27 cellular contexts compared by ENCODE assay signal in genomic region chr3:177852001-177852400, GRCh38.
DNase-seq lines count a peak whose midpoint lies in the region; ATAC-seq, FAIRE-seq and TF ChIP-seq lines count a peak whose summit lies in the region.
"Had no signal": no experiment of that assay in that cellular context is flagged by ENCODE, and none has a peak within 500 bp of the region (broad histone marks: within the 10 kb centered on the region; RNA-seq: fewer than 3 reads in every experiment).

No MANE protein-coding gene starts in this region.

- H3K9ac ChIP-seq in IMR-90 (ENCODE audit: low read depth, low read length) = no peak overlapping the region
- no peak overlapping the region for H3K9ac ChIP-seq in endothelial cell of umbilical vein (replicated peaks; ENCODE audit: extremely low read depth, insufficient read depth, low read length)
- H3K9ac ChIP-seq: BLaER1 treated with 17β-estradiol and CSF1 and Interleukin-3, amounts not matched to agents 10 nM and 100 nM had no signal

- no peak overlapping the region for H2BK15ac ChIP-seq in IMR-90 (ENCODE audit: low read depth, low read length)

- peak overlapping the region; percentile 49 for H3K27ac Mint-ChIP-seq in progenitor cell of endocrine pancreas
- H3K27ac Mint-ChIP-seq: activated T-helper 2 cell treated with anti-CD3 and anti-CD28 coated beads, Interferon-gamma antibody, Interleukin-2, Interleukin-4, amounts not matched to agents 10 μg/mL and 5 μg/mL and 100 μg/mL, durations not matched to agents 14 hours and 24 hours and 36 hours; GM23338; HFFc6 had no signal

- H4K8ac ChIP-seq in IMR-90 (ENCODE audit: low read depth in 2 of 2, low read length in 2 of 2) = peak overlapping the region in 1 of 2 experiments; percentile 31; a peak in 1 of 4 replicates

- no peak overlapping the region for H3K18ac ChIP-seq in IMR-90 (ENCODE audit: low read depth, low read length)

- peaks cover 2% of the 10 kb centered on the region; the same call in 1 of the 2 replicates for H3K4me1 ChIP-seq in IMR-90 (ENCODE audit: control insufficient read depth, insufficient read depth, low read length)
- H3K4me1 ChIP-seq in Panc1 (ENCODE audit: control insufficient read depth, insufficient read depth, low read length) = peaks cover 8% of the 10 kb centered on the region
- no peaks in the 10 kb centered on the region for H3K4me1 ChIP-seq in endothelial cell of umbilical vein (ENCODE audit: control insufficient read depth, extremely low read depth, insufficient read depth, low read length)
- H3K4me1 ChIP-seq: BLaER1 treated with 17β-estradiol and CSF1 and Interleukin-3, amounts not matched to agents 10 nM and 100 nM; Peyer's patch; prostate gland had no signal

- no peak overlapping the region; the same call in 1 of the 2 replicates for H3K56ac ChIP-seq in IMR-90 (ENCODE audit: extremely low read depth, insufficient read depth, low read length)

- in situ Hi-C loops in IMR-90 (cut with MboI; ENCODE audit: low sequenced_read_pairs) (no loop called here), Panc1 (cut with HindIII; ENCODE audit: low pct_unique_long_range_greater_than_20kb, low sequenced_read_pairs) (no loop called here), GM13976 (cut with MboI; ENCODE audit: low sequenced_read_pairs, unreplicated experiment) (no loop called here)

- H3K36me3 ChIP-seq in IMR-90 (ENCODE audit: control insufficient read depth, insufficient read depth, low read length) = no peaks in the 10 kb centered on the region
- H3K36me3 ChIP-seq in Panc1 (ENCODE audit: control insufficient read depth, insufficient read depth, low read length) = no peaks in the 10 kb centered on the region
- no peaks in the 10 kb centered on the region for H3K36me3 ChIP-seq in endothelial cell of umbilical vein (ENCODE audit: control insufficient read depth in 2 of 2, extremely low read depth in 1 of 2, insufficient read depth in 2 of 2, low read length in 2 of 2)
- H3K36me3 ChIP-seq: BLaER1 treated with 17β-estradiol and CSF1 and Interleukin-3, amounts not matched to agents 10 nM and 100 nM; Peyer's patch; prostate gland; transverse colon had no signal

- H3K4ac ChIP-seq in IMR-90 (ENCODE audit: low read depth, low read length) = 0 out of 2 replicates have a peak overlapping the region, but pooled peaks have one; percentile 16

- H3K27me3 ChIP-seq in IMR-90 (ENCODE audit: control insufficient read depth, insufficient read depth, low read length) = no peaks in the 10 kb centered on the region
- H3K27me3 ChIP-seq in Panc1 (ENCODE audit: control insufficient read depth, insufficient read depth, low read length) = no peaks in the 10 kb centered on the region
- H3K27me3 ChIP-seq in endothelial cell of umbilical vein (ENCODE audit: control insufficient read depth in 2 of 2, insufficient read depth in 2 of 2, low read length in 2 of 2) = no peaks in the 10 kb centered on the region
- H3K27me3 ChIP-seq: BLaER1 treated with 17β-estradiol and CSF1 and Interleukin-3, amounts not matched to agents 10 nM and 100 nM; Peyer's patch; transverse colon had no signal

- no peaks in the 10 kb centered on the region for H3K36me3 Mint-ChIP-seq in progenitor cell of endocrine pancreas (ENCODE audit: insufficient read depth)

- H3K4me3 Mint-ChIP-seq in progenitor cell of endocrine pancreas (ENCODE audit: low read depth) = no peak overlapping the region
- H3K4me3 Mint-ChIP-seq: GM23338, HFFc6 had no signal

- no CpG with 5 or more reads among the region's 1 CpG for WGBS in IMR-90 (ENCODE audit: extremely low coverage in 2 of 2, insufficient read length in 1 of 2), 2 experiments

- no peak overlapping the region for H2AK9ac ChIP-seq in IMR-90 (replicated peaks; ENCODE audit: low read depth, low read length, poor library complexity)

- peaks cover 19% of the 10 kb centered on the region for H3K4me1 Mint-ChIP-seq in progenitor cell of endocrine pancreas (ENCODE audit: low read depth)
- H3K4me1 Mint-ChIP-seq: GM23338 had no signal

- H4K5ac ChIP-seq in IMR-90 (ENCODE audit: low read depth, low read length) = no peak overlapping the region

- H3K27me3 Mint-ChIP-seq in progenitor cell of endocrine pancreas = no peaks in the 10 kb centered on the region

- H3K79me1 ChIP-seq in IMR-90 (ENCODE audit: low read depth in 1 of 2, low read length in 2 of 2) = no peaks in the 10 kb centered on the region

- H3K4me3 ChIP-seq in IMR-90 (ENCODE audit: insufficient read depth, low read depth, low read length) (no peak overlapping the region), Panc1 (ENCODE audit: low read depth in 2 of 2, low read length in 2 of 2) (no peak overlapping the region), endothelial cell of umbilical vein (replicated peaks in 1 of 3; ENCODE audit: insufficient read depth in 1 of 3, low read depth in 1 of 3, low read length in 3 of 3) (no peak overlapping the region)
- H3K4me3 ChIP-seq: BLaER1 treated with 17β-estradiol and CSF1 and Interleukin-3, amounts not matched to agents 10 nM and 100 nM; GM23338; Peyer's patch; prostate gland; transverse colon had no signal

- intact Hi-C loops in IMR-90 (cut with micrococcal nuclease) (no loop called here), Panc1 (cut with micrococcal nuclease; ENCODE audit: unreplicated experiment) (no loop called here), endothelial cell of umbilical vein (cut with micrococcal nuclease) (no loop called here)

- peaks cover 2% of the 10 kb centered on the region for H3K9me3 Mint-ChIP-seq in progenitor cell of endocrine pancreas (ENCODE audit: low read depth)
- H3K9me3 Mint-ChIP-seq: activated T-helper 2 cell treated with anti-CD3 and anti-CD28 coated beads, Interferon-gamma antibody, Interleukin-2, Interleukin-4, amounts not matched to agents 10 μg/mL and 5 μg/mL and 100 μg/mL, durations not matched to agents 14 hours and 24 hours and 36 hours; GM23338; HFFc6 had no signal

- peak overlapping the region; percentile 67; the same call in 1 of the 2 replicates for H3K23ac ChIP-seq in IMR-90 (ENCODE audit: low read depth, low read length)

- FAIRE-seq in endothelial cell of umbilical vein (lab: Jason Lieb, UNC) = peak; percentile 12

- peak; percentile 27 for DNase-seq in IMR-90
- no peak for DNase-seq in Panc1 (ENCODE audit: low read depth, low spot score)
- no peak for DNase-seq in endothelial cell of umbilical vein (ENCODE audit: low read depth, low spot score)
- no peak for DNase-seq in progenitor cell of endocrine pancreas (ENCODE audit: low spot score, unreplicated experiment)
- no peak for DNase-seq in NCI-H2171 (lab: John Stamatoyannopoulos, UW)
- no peak for DNase-seq in GM13976 (ENCODE audit: low spot score)
- DNase-seq in central memory CD4-positive, alpha-beta T cell = no peak
- DNase-seq: activated CD4-positive, alpha-beta T cell treated with anti-CD3 and anti-CD28 coated beads for 48 hours; activated naive CD4-positive, alpha-beta T cell treated with anti-CD3 and anti-CD28 coated beads, Interleukin-2, amount 50 U/mL, for 16 hours; activated T-cell treated with anti-CD3 and anti-CD28 coated beads for 4 hours; amygdala; DMS79 treated with DMSO at 0.1 percent for 48 hours; HFFc6; mesenchymal stem cell; NCI-H1092; NCI-H2029 treated with DMSO at 0.1 percent for 48 hours; NCI-H2227 treated with DMSO at 0.1 percent for 48 hours; Peyer's patch; SHP77 treated with DMSO at 0.1 percent for 48 hours; stimulated activated CD4-positive, alpha-beta T cell treated with anti-CD3 and anti-CD28 coated beads, Interleukin-15, amount 100 ng/mL, for 24 hours; stimulated activated CD4-positive, alpha-beta T cell treated with anti-CD3 and anti-CD28 coated beads, Interleukin-4, amount 100 ng/mL, for 4 hours; transverse colon had no signal

- no peak for TF ChIP-seq RAD21 in IMR-90 (IDR thresholded peaks at IDR 0.05; ENCODE audit: low read length)

- H3K27ac ChIP-seq in IMR-90 (ENCODE audit: insufficient read depth, low read length) = no peak overlapping the region
- peak overlapping the region; percentile 82 for H3K27ac ChIP-seq in Panc1 (ENCODE audit: low read length)
- H3K27ac ChIP-seq in endothelial cell of umbilical vein (ENCODE audit: insufficient read depth, low read depth, low read length) = no peak overlapping the region
- H3K27ac ChIP-seq: BLaER1 treated with 17β-estradiol and CSF1 and Interleukin-3, amounts not matched to agents 10 nM and 100 nM; Peyer's patch; prostate gland had no signal

- H2BK5ac ChIP-seq in IMR-90 (ENCODE audit: low read depth, low read length, poor library complexity, severe bottlenecking) = peak overlapping the region; percentile 9

- no peak overlapping the region for H2BK120ac ChIP-seq in IMR-90 (ENCODE audit: low read depth, low read length)

- dilution Hi-C loops in IMR-90 (cut with HindIII; ENCODE audit: low sequenced_read_pairs, unreplicated experiment) (no loop called here), endothelial cell of umbilical vein (cut with MboI; ENCODE audit: extremely low pct_ligation_motif_present, low sequenced_read_pairs) (no loop called here)

- no peak overlapping the region for H4K91ac ChIP-seq in IMR-90 (ENCODE audit: insufficient read depth, low read depth, low read length)

- H4K20me1 ChIP-seq in IMR-90 (ENCODE audit: insufficient read depth, low read length) (no peaks in the 10 kb centered on the region), endothelial cell of umbilical vein (replicated peaks; ENCODE audit: control insufficient read depth, extremely low read depth, insufficient read depth, low read length) (no peaks in the 10 kb centered on the region)
- H4K20me1 ChIP-seq: BLaER1 treated with 17β-estradiol and CSF1 and Interleukin-3, amounts not matched to agents 10 nM and 100 nM had no signal

- H2BK20ac ChIP-seq in IMR-90 (ENCODE audit: low read depth, low read length) = no peak overlapping the region

- ATAC-seq in IMR-90 (ENCODE audit: low read depth) = peak; percentile 9; the same call in 1 of the 2 replicates
- peak; percentile 92 for ATAC-seq in Panc1
- ATAC-seq: GM23338, left lobe of liver had no signal

- no peak for TF ChIP-seq POLR2A in IMR-90 (IDR thresholded peaks at IDR 0.05; ENCODE audit: low read depth, low read length)
- TF ChIP-seq POLR2A in endothelial cell of umbilical vein (IDR thresholded peaks at IDR 0.05; ENCODE audit: low read depth, low read length) = no peak

- TF ChIP-seq CTCF in IMR-90 (conservative IDR thresholded peaks at IDR 0.05; ENCODE audit: low read depth, low read length) = no peak
- no peak for TF ChIP-seq CTCF in Panc1 (IDR thresholded peaks at IDR 0.05)
- TF ChIP-seq CTCF in endothelial cell of umbilical vein (IDR thresholded peaks at IDR 0.05; ENCODE audit: extremely low read depth in 1 of 2, insufficient read depth in 1 of 2, low read depth in 1 of 2, low read length in 2 of 2) = no peak
- no peak for TF ChIP-seq CTCF in progenitor cell of endocrine pancreas (IDR thresholded peaks at IDR 0.05; ENCODE audit: unreplicated experiment)
- TF ChIP-seq CTCF in GM13976 (IDR thresholded peaks at IDR 0.05; ENCODE audit: borderline replicate concordance, control extremely low read depth, extremely low read depth, insufficient read depth, missing control alignments) = no peak

- no peaks in the 10 kb centered on the region for H3K9me3 ChIP-seq in IMR-90 (ENCODE audit: control insufficient read depth, insufficient read depth, low read length)
- no peaks in the 10 kb centered on the region for H3K9me3 ChIP-seq in Panc1 (ENCODE audit: control insufficient read depth, insufficient read depth, low read depth, low read length)
- no peaks in the 10 kb centered on the region for H3K9me3 ChIP-seq in endothelial cell of umbilical vein (replicated peaks; ENCODE audit: control insufficient read depth, insufficient read depth, low read length)
- H3K9me3 ChIP-seq: Peyer's patch, prostate gland, transverse colon had no signal

- H3K9me1 ChIP-seq in IMR-90 (ENCODE audit: insufficient read depth, low read length) (no peaks in the 10 kb centered on the region), endothelial cell of umbilical vein (replicated peaks; ENCODE audit: control insufficient read depth, extremely low read depth, insufficient read depth, low read length) (no peaks in the 10 kb centered on the region)

- POLR2A ChIA-PET in IMR-90 (lab: Charles Lee; ENCODE audit: unreplicated experiment) = no interaction called here
- POLR2A ChIA-PET in Panc1 (lab: Charles Lee) = no interaction called here
- POLR2A ChIA-PET in endothelial cell of umbilical vein (lab: Charles Lee) = no interaction called here

- H2AFZ ChIP-seq in IMR-90 (replicated peaks; ENCODE audit: low read length, poor library complexity) (no peak overlapping the region), endothelial cell of umbilical vein (ENCODE audit: low read depth, low read length) (no peak overlapping the region)
- H2AFZ ChIP-seq: GM23338 had no signal

- BruUV-seq in IMR-90 (replicated peaks; lab: Mats Ljungman, UMichigan) = no TSS peak
- no TSS peak for BruUV-seq in Panc1 (replicated peaks; lab: Mats Ljungman, UMichigan)
- no TSS peak for BruUV-seq in endothelial cell of umbilical vein (replicated peaks; lab: Mats Ljungman, UMichigan)

- no peaks in the 10 kb centered on the region for H3K79me2 ChIP-seq in endothelial cell of umbilical vein (ENCODE audit: control insufficient read depth, insufficient read depth, low read length)

- CTCF ChIA-PET in IMR-90 (lab: Yijun Ruan, JAX) = interaction anchor here (0.9 kb wide), 1 partner anchor 10 kb away, joined by 3 read pairs; no protein-coding TSS in a partner anchor
- CTCF ChIA-PET in Panc1 (lab: Charles Lee) = no interaction called here
- CTCF ChIA-PET in endothelial cell of umbilical vein (lab: Charles Lee) = interaction anchor here (1.1 kb wide), 1 partner anchor 17 kb away, joined by 3 read pairs; no protein-coding TSS in a partner anchor

- no peak overlapping the region for H2AK5ac ChIP-seq in IMR-90 (ENCODE audit: low read depth, low read length)

- no peak overlapping the region for H3K14ac ChIP-seq in IMR-90 (replicated peaks; ENCODE audit: low read depth, low read length)

- H3K4me2 ChIP-seq in IMR-90 (ENCODE audit: low read depth, low read length) (no peak overlapping the region), endothelial cell of umbilical vein (ENCODE audit: insufficient read depth, low read length) (no peak overlapping the region)
- H3K4me2 ChIP-seq: BLaER1 treated with 17β-estradiol and CSF1 and Interleukin-3, amounts not matched to agents 10 nM and 100 nM; GM23338 had no signal
